22 cellular contexts compared by ENCODE assay signal in genomic region chr2:75698928-75699327, GRCh38.
"Had no signal": no experiment of that assay in that cellular context is flagged by ENCODE, and none has a peak within 500 bp of the region (broad histone marks: within the 10 kb centered on the region; RNA-seq: fewer than 3 reads in every experiment).

No MANE protein-coding gene starts in this region.

- H3K9me3 ChIP-seq: gastrocnemius medialis, lower lobe of right lung, upper lobe of left lung had no signal

- H3K4me3 ChIP-seq: gastrocnemius medialis, lower lobe of right lung, sigmoid colon, upper lobe of left lung had no signal

- DNase-seq: activated CD4-positive, alpha-beta T cell treated with anti-CD3 and anti-CD28 coated beads for 36 hours; activated CD4-positive, alpha-beta T cell treated with anti-CD3 and anti-CD28 coated beads, Interleukin-2, amount 50 U/mL, for 4 hours; activated CD8-positive, alpha-beta memory T cell treated with anti-CD3 and anti-CD28 coated beads for 24 hours; activated CD8-positive, alpha-beta memory T cell treated with anti-CD3 and anti-CD28 coated beads, Interleukin-2, amount 50 U/mL, for 4 hours; activated naive CD4-positive, alpha-beta T cell; activated T-cell treated with anti-CD3 and anti-CD28 coated beads, Interleukin-2, amount 50 U/mL, for 24 hours; amniotic stem cell; cerebellar nuclear complex; erythroblast; gastrocnemius medialis; lower lobe of right lung; naive thymus-derived CD4-positive, alpha-beta T cell; occipital lobe; posterior cingulate gyrus; sigmoid colon; stimulated activated CD4-positive, alpha-beta T cell treated with anti-CD3 and anti-CD28 coated beads, Interleukin-4, amount 100 ng/mL, for 1 hour; stimulated activated naive CD4-positive, alpha-beta T cell; T-helper 1 cell; upper lobe of left lung had no signal

- FAIRE-seq: keratinocyte had no signal

- H3K27ac ChIP-seq: gastrocnemius medialis, lower lobe of right lung, sigmoid colon, upper lobe of left lung had no signal

- H3K27me3 ChIP-seq: gastrocnemius medialis, sigmoid colon, upper lobe of left lung had no signal

- H3K4me1 ChIP-seq: gastrocnemius medialis, lower lobe of right lung, sigmoid colon, upper lobe of left lung had no signal

- ATAC-seq: activated CD4-positive, alpha-beta T cell treated with anti-CD3 and anti-CD28 coated beads for 36 hours; gastrocnemius medialis; left lobe of liver; lower lobe of right lung; naive thymus-derived CD4-positive, alpha-beta T cell; WTC11 had no signal
